Comparison of ENCODE assay signal across 16 cellular contexts in genomic region chr5:72949481-72949880, GRCh38. TPM values are rescaled to one million over a fixed set of nuclear protein-coding genes. Genes with fewer than 3 reads are reported as not detected.
DNase-seq lines count a peak whose midpoint lies in the region; ATAC-seq and TF ChIP-seq lines count a peak whose summit lies in the region.
"Had no signal": no experiment of that assay in that cellular context is flagged by ENCODE, and none has a peak within 500 bp of the region (broad histone marks: within the 10 kb centered on the region; RNA-seq: fewer than 3 reads in every experiment).

No MANE protein-coding gene starts in this region.

- DNase-seq in SIG-M5 treated with dmso at 0.1 percent for 504 hours (lab: John Stamatoyannopoulos, UW; ENCODE audit: unreplicated experiment) (peak; percentile 17), SIG-M5 (lab: John Stamatoyannopoulos, UW) (no peak), amniotic epithelial cell (ENCODE audit: low read depth) (peak; percentile 24), iris pigment epithelial cell (ENCODE audit: low read depth) (peak; percentile 33), upper lobe of right lung (no peak), NCI-H1417 (lab: John Stamatoyannopoulos, UW) (no peak), head of caudate nucleus (no peak)
- DNase-seq: DND-41, IMR-90, NCI-H146, NCI-H446, NCI-H748 treated with DMSO at 0.1 percent for 48 hours, PC-3, SK-N-SH had no signal

- H3K27me3 ChIP-seq in upper lobe of right lung: no peaks in the 10 kb centered on the region

- H3K4me3 ChIP-seq in upper lobe of right lung: no peak overlapping the region
- H3K4me3 ChIP-seq: A549 had no signal

- peak overlapping the region; percentile 61 for H3K27ac ChIP-seq in upper lobe of right lung

- intact Hi-C loops in upper lobe of right lung (cut with DNase I): no loop called here
- intact Hi-C loops in head of caudate nucleus (cut with DNase I): no loop called here

- H3K36me3 ChIP-seq in upper lobe of right lung: no peaks in the 10 kb centered on the region

- no peaks in the 10 kb centered on the region for H3K9me3 ChIP-seq in upper lobe of right lung
- H3K9me3 ChIP-seq: A549, SK-N-SH had no signal

- TF ChIP-seq CTCF in upper lobe of right lung (IDR thresholded peaks at IDR 0.05): no peak

- ATAC-seq in upper lobe of right lung: peak; percentile 91
- ATAC-seq in HG02852 (IDR thresholded peaks at IDR 0.05; ENCODE audit: unreplicated experiment): no peak
- ATAC-seq: PC-3 had no signal

- H3K4me1 ChIP-seq in upper lobe of right lung: peaks cover 14% of the 10 kb centered on the region

RNA-seq across cellular contexts. Expression of gene FCHO2, which starts 6.4 kb away (rescaled TPM):
- 83.9 TPM for total RNA-seq in upper lobe of right lung

Comparison
In these comparisons a context has a peak if more than half of its experiments do, and no peak if none do; other contexts are left out.
1. DNase-seq: peak in SIG-M5 treated with dmso at 0.1 percent for 504 hours (single experiment), amniotic epithelial cell (single experiment) and iris pigment epithelial cell (single experiment); none in SIG-M5 (single experiment), upper lobe of right lung (single experiment), NCI-H1417 (0 of 3) and head of caudate nucleus (0 of 42).